Comparison of ENCODE assay signal across 21 cellular contexts in genomic region chr12:115097406-115097805, GRCh38.
"Had no signal": no experiment of that assay in that cellular context is flagged by ENCODE, and none has a peak within 500 bp of the region (broad histone marks: within the 10 kb centered on the region; RNA-seq: fewer than 3 reads in every experiment).

No MANE protein-coding gene starts in this region.

- H3K27me3 ChIP-seq: Peyer's patch had no signal

- H3K27me3 Mint-ChIP-seq: activated B cell treated with CpG ODN at 0.5 μM for 24 hours; activated CD4-positive, alpha-beta T cell treated with anti-CD3 and anti-CD28 coated beads, Interleukin-2, amount 10 ng/mL, durations not matched to agents 24 days and 14 days; activated CD8-positive, alpha-beta memory T cell treated with anti-CD3 and anti-CD28 coated beads, Interleukin-2, amount 10 ng/mL, durations not matched to agents 7 days and 5 days; activated T-cell treated with anti-CD3 and anti-CD28 coated beads, Interleukin-2, amount 50 U/mL, for 24 hours had no signal

- H3K27ac Mint-ChIP-seq: activated B cell treated with CpG ODN at 0.5 μM for 24 hours; activated CD4-positive, alpha-beta T cell treated with anti-CD3 and anti-CD28 coated beads, Interleukin-2, amount 10 ng/mL, durations not matched to agents 24 days and 14 days; activated CD8-positive, alpha-beta memory T cell treated with anti-CD3 and anti-CD28 coated beads, Interleukin-2, amount 10 ng/mL, durations not matched to agents 7 days and 5 days; activated naive CD8-positive, alpha-beta T cell; activated T-cell treated with anti-CD3 and anti-CD28 coated beads, Interleukin-2, amount 50 U/mL, for 24 hours; T-helper 1 cell treated with Interleukin-12 subunit alpha and Interleukin-12 subunit beta and Interleukin-4 antibody, amounts not matched to agents 30 μg/mL and 1 μg/mL, for 36 hours had no signal

- H3K4me3 Mint-ChIP-seq: activated B cell treated with CpG ODN at 0.5 μM for 24 hours; activated CD4-positive, alpha-beta T cell treated with anti-CD3 and anti-CD28 coated beads, Interleukin-2, amount 10 ng/mL, durations not matched to agents 24 days and 14 days; activated CD8-positive, alpha-beta memory T cell treated with anti-CD3 and anti-CD28 coated beads, Interleukin-2, amount 10 ng/mL, durations not matched to agents 7 days and 5 days; activated naive CD8-positive, alpha-beta T cell; activated T-cell treated with anti-CD3 and anti-CD28 coated beads, Interleukin-2, amount 50 U/mL, for 24 hours; T-helper 1 cell treated with Interleukin-12 subunit alpha and Interleukin-12 subunit beta and Interleukin-4 antibody, amounts not matched to agents 30 μg/mL and 1 μg/mL, for 36 hours had no signal

- H3K27ac ChIP-seq: Peyer's patch, RWPE1 had no signal

- H3K36me3 ChIP-seq: Peyer's patch had no signal

- H3K9me3 ChIP-seq: Peyer's patch had no signal

- H3K4me1 ChIP-seq: Peyer's patch had no signal

- DNase-seq: activated B cell treated with CpG ODN at 0.5 μM for 24 hours; activated CD4-positive, alpha-beta T cell treated with anti-CD3 and anti-CD28 coated beads for 1 hour; activated CD4-positive, alpha-beta T cell treated with anti-CD3 and anti-CD28 coated beads, Interleukin-2, amount 10 ng/mL, durations not matched to agents 24 days and 14 days; activated CD4-positive, alpha-beta T cell treated with anti-CD3 and anti-CD28 coated beads, Interleukin-2, amount 50 U/mL, for 48 hours; activated CD8-positive, alpha-beta memory T cell treated with anti-CD3 and anti-CD28 coated beads, Interleukin-2, amount 10 ng/mL, durations not matched to agents 7 days and 5 days; activated effector memory CD4-positive, alpha-beta T cell treated with anti-CD3 and anti-CD28 coated beads, Interleukin-2, amount 50 U/mL, for 16 hours; activated naive CD4-positive, alpha-beta T cell treated with Interleukin-2 at 50 U/mL for 16 hours; activated T-cell treated with anti-CD3 and anti-CD28 coated beads, Interleukin-2, amount 50 U/mL, for 24 hours; caudate nucleus; Kasumi-1; KBM-7; NCI-H146; NCI-H187 treated with DMSO at 0.1 percent for 48 hours; NCI-H2081 treated with DMSO at 0.1 percent for 48 hours; NCI-H446; NCI-H524; Peyer's patch; SHP77 treated with DMSO at 0.1 percent for 48 hours had no signal

- H3K4me3 ChIP-seq: Peyer's patch had no signal

- H3K4me1 Mint-ChIP-seq: activated B cell treated with CpG ODN at 0.5 μM for 24 hours; activated CD4-positive, alpha-beta T cell treated with anti-CD3 and anti-CD28 coated beads, Interleukin-2, amount 10 ng/mL, durations not matched to agents 24 days and 14 days; activated CD8-positive, alpha-beta memory T cell treated with anti-CD3 and anti-CD28 coated beads, Interleukin-2, amount 10 ng/mL, durations not matched to agents 7 days and 5 days had no signal

- H3K36me3 Mint-ChIP-seq: activated CD8-positive, alpha-beta memory T cell treated with anti-CD3 and anti-CD28 coated beads, Interleukin-2, amount 10 ng/mL, durations not matched to agents 7 days and 5 days; activated naive CD8-positive, alpha-beta T cell had no signal

- ATAC-seq: activated CD8-positive, alpha-beta memory T cell treated with anti-CD3 and anti-CD28 coated beads, Interleukin-2, amount 10 ng/mL, durations not matched to agents 7 days and 5 days had no signal
